ENCODE assay signal across 25 cellular contexts in the genomic region with DNA sequence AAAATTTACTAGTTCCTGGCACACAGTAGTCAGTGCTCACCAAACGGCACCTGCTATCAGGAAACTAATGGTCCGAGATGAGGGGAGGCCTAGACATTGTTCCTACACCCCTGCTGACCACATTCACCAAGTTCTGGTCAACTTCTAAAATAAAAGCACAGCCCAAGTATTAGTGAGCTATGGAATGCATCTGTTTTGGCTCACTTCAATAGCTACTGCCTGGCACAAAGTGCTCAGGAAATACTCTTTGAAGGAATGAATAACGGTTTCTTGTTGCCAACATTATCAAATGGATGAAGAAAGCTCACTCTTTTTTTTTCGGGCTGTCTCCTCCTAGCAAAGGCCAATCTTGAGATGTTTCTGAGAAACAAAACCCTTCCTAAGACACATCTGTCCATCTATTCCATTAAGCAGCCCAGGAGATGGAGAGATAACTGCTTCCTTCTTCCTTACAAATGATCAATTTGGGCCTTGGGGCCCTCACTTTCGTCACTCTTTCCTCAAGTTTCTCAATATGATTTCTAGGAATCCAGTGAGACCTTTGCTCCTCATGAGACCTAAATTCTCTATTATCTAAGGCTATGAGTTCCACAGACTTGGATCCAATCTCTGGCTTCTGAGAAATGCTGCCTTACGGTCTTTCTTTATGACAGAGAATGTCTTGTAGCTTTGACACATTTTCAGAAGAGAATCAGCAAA.
DNase-seq lines count a peak whose midpoint lies in the region; ATAC-seq and TF ChIP-seq lines count a peak whose summit lies in the region.
"Had no signal": no experiment of that assay in that cellular context is flagged by ENCODE, and none has a peak within 500 bp of the region (broad histone marks: within the 10 kb centered on the region; RNA-seq: fewer than 3 reads in every experiment).

No MANE protein-coding gene starts in this region.

- H3K4me2 ChIP-seq in GM23338 (no peak overlapping the region), smooth muscle cell (no peak overlapping the region)
- H3K4me2 ChIP-seq: A549 had no signal

- H2AFZ ChIP-seq in GM23338 (no peak overlapping the region), smooth muscle cell (ENCODE audit: low read depth) (no peak overlapping the region)

- H3K4me3 ChIP-seq in GM23338 (no peak overlapping the region), right atrium auricular region (no peak overlapping the region), smooth muscle cell (no peak overlapping the region)
- H3K4me3 ChIP-seq: A549, adrenal gland, testis had no signal

- H3K36me3 ChIP-seq in GM23338 (ENCODE audit: insufficient read depth) (peaks cover 94% of the 10 kb centered on the region), right atrium auricular region (peaks cover 39% of the 10 kb centered on the region), smooth muscle cell (ENCODE audit: low read depth) (no peaks in the 10 kb centered on the region)
- H3K36me3 ChIP-seq: adrenal gland had no signal

- H3K4me1 Mint-ChIP-seq in GM23338, result no peaks in the 10 kb centered on the region; the same call in 2 of the 3 replicates
- H3K4me1 Mint-ChIP-seq in brain, result peaks cover 49% of the 10 kb centered on the region
- H3K4me1 Mint-ChIP-seq in stimulated activated naive CD8-positive, alpha-beta T cell treated with anti-CD3 and anti-CD28 coated beads, Interleukin-15, amount 100 ng/mL, for 72 hours, result no peaks in the 10 kb centered on the region
- H3K4me1 Mint-ChIP-seq: B cell had no signal

- DNase-seq in GM23338 (ENCODE audit: low spot score), result no peak
- DNase-seq in right atrium auricular region (ENCODE audit: low spot score), result no peak
- no peak for DNase-seq in smooth muscle cell (lab: John Stamatoyannopoulos, UW; ENCODE audit: unreplicated experiment)
- no peak for DNase-seq in NOMO-1 treated with DMSO at 0.1 percent for 48 hours (lab: John Stamatoyannopoulos, UW; ENCODE audit: unreplicated experiment)
- DNase-seq in activated naive CD4-positive, alpha-beta T cell treated with anti-CD3 and anti-CD28 coated beads, Interleukin-2, amount 50 U/mL, for 72 hours (ENCODE audit: low spot score in 2 of 2), result no peak
- no peak for DNase-seq in stimulated activated naive CD8-positive, alpha-beta T cell treated with anti-CD3 and anti-CD28 coated beads, Interleukin-15, amount 100 ng/mL, for 72 hours
- DNase-seq in stimulated activated CD4-positive, alpha-beta T cell treated with anti-CD3 and anti-CD28 coated beads, Interleukin-4, amount 100 ng/mL, for 1 hour, result no peak
- DNase-seq: activated CD4-positive, alpha-beta T cell treated with anti-CD3 and anti-CD28 coated beads for 1 hour; activated T-cell treated with anti-CD3 and anti-CD28 coated beads, Interleukin-2, amount 50 U/mL, for 1 hour; adrenal gland; central memory CD4-positive, alpha-beta T cell; foreskin melanocyte; GF-D8; islet precursor cell; KG1; NCI-H187 treated with DMSO at 0.1 percent for 48 hours; nucleus accumbens; retina; SW 1271 had no signal

- H3K79me2 ChIP-seq in GM23338 (replicated peaks; ENCODE audit: insufficient read depth), result peaks cover 25% of the 10 kb centered on the region
- H3K79me2 ChIP-seq in smooth muscle cell (ENCODE audit: low read depth), result no peaks in the 10 kb centered on the region

- H3K9me3 Mint-ChIP-seq in GM23338, result no peaks in the 10 kb centered on the region; the same call in 2 of the 3 replicates
- H3K9me3 Mint-ChIP-seq in brain, result no peaks in the 10 kb centered on the region
- no peaks in the 10 kb centered on the region for H3K9me3 Mint-ChIP-seq in activated naive CD4-positive, alpha-beta T cell treated with anti-CD3 and anti-CD28 coated beads, Interleukin-2, amount 50 U/mL, for 72 hours
- H3K9me3 Mint-ChIP-seq in stimulated activated naive CD8-positive, alpha-beta T cell treated with anti-CD3 and anti-CD28 coated beads, Interleukin-15, amount 100 ng/mL, for 72 hours, result no peaks in the 10 kb centered on the region

- H3K36me3 Mint-ChIP-seq in GM23338 (ENCODE audit: low read depth), result peaks cover 95% of the 10 kb centered on the region
- H3K36me3 Mint-ChIP-seq in brain, result peaks cover 83% of the 10 kb centered on the region
- no peaks in the 10 kb centered on the region for H3K36me3 Mint-ChIP-seq in activated naive CD4-positive, alpha-beta T cell treated with anti-CD3 and anti-CD28 coated beads, Interleukin-2, amount 50 U/mL, for 72 hours

- H3K9me2 ChIP-seq in GM23338 (ENCODE audit: insufficient read depth), result no peaks in the 10 kb centered on the region

- H3K9me3 ChIP-seq in right atrium auricular region (no peaks in the 10 kb centered on the region), smooth muscle cell (replicated peaks; ENCODE audit: low read depth) (no peaks in the 10 kb centered on the region)
- H3K9me3 ChIP-seq: A549, adrenal gland, testis had no signal

- H3K27ac ChIP-seq in GM23338 (ENCODE audit: low read depth), result peak overlapping the region; percentile 80
- H3K27ac ChIP-seq in right atrium auricular region, result peak overlapping the region; percentile 32 to 38
- peak overlapping the region; percentile 50 for H3K27ac ChIP-seq in smooth muscle cell (ENCODE audit: low read depth)
- H3K27ac ChIP-seq: A549, adrenal gland, epithelial cell of prostate had no signal

- H3K27me3 ChIP-seq in GM23338 (ENCODE audit: insufficient read depth) (no peaks in the 10 kb centered on the region), right atrium auricular region (no peaks in the 10 kb centered on the region), smooth muscle cell (ENCODE audit: low read depth) (no peaks in the 10 kb centered on the region)
- H3K27me3 ChIP-seq: adrenal gland, testis had no signal

- H3K4me1 ChIP-seq in GM23338 (ENCODE audit: insufficient read depth) (no peaks in the 10 kb centered on the region), right atrium auricular region (peaks cover 0 to 44% of the 10 kb centered on the region in 2 donors), smooth muscle cell (ENCODE audit: low read depth) (peaks cover 9% of the 10 kb centered on the region)
- H3K4me1 ChIP-seq: A549, adrenal gland had no signal

- 88% methylated on average over 6 of the region's 6 CpGs for WGBS in smooth muscle cell (ENCODE audit: low lambda C conversion rate)

- no peak overlapping the region for H3K4me3 Mint-ChIP-seq in GM23338
- H3K4me3 Mint-ChIP-seq in brain, result no peak overlapping the region
- no peak overlapping the region for H3K4me3 Mint-ChIP-seq in stimulated activated naive CD8-positive, alpha-beta T cell treated with anti-CD3 and anti-CD28 coated beads, Interleukin-15, amount 100 ng/mL, for 72 hours
- H3K4me3 Mint-ChIP-seq: B cell had no signal

- peaks cover 52% of the 10 kb centered on the region for H4K20me1 ChIP-seq in GM23338 (replicated peaks; ENCODE audit: insufficient read depth)
- no peaks in the 10 kb centered on the region for H4K20me1 ChIP-seq in smooth muscle cell (ENCODE audit: low read depth)

- peaks cover 2% of the 10 kb centered on the region for H3K27me3 Mint-ChIP-seq in GM23338 (ENCODE audit: insufficient read depth, low read depth, poor library complexity)
- H3K27me3 Mint-ChIP-seq in brain, result no peaks in the 10 kb centered on the region
- H3K27me3 Mint-ChIP-seq in stimulated activated naive CD8-positive, alpha-beta T cell treated with anti-CD3 and anti-CD28 coated beads, Interleukin-15, amount 100 ng/mL, for 72 hours, result no peaks in the 10 kb centered on the region

- H3K27ac Mint-ChIP-seq in GM23338 (no peak overlapping the region), brain (peak overlapping the region in 3 of 5 experiments; percentile 54 to 72 (median 66))
- no peak overlapping the region for H3K27ac Mint-ChIP-seq in activated naive CD4-positive, alpha-beta T cell treated with anti-CD3 and anti-CD28 coated beads, Interleukin-2, amount 50 U/mL, for 72 hours
- no peak overlapping the region for H3K27ac Mint-ChIP-seq in stimulated activated naive CD8-positive, alpha-beta T cell treated with anti-CD3 and anti-CD28 coated beads, Interleukin-15, amount 100 ng/mL, for 72 hours
- H3K27ac Mint-ChIP-seq: B cell had no signal

- no peak for ATAC-seq in GM23338
- no peak for ATAC-seq in activated naive CD4-positive, alpha-beta T cell treated with anti-CD3 and anti-CD28 coated beads, Interleukin-2, amount 50 U/mL, for 72 hours
- no peak for ATAC-seq in stimulated activated naive CD8-positive, alpha-beta T cell treated with anti-CD3 and anti-CD28 coated beads, Interleukin-15, amount 100 ng/mL, for 72 hours
- ATAC-seq: A549, HCT116 had no signal

- peaks cover 13% of the 10 kb centered on the region; the same call in 1 of the 2 replicates for H3F3A ChIP-seq in GM23338 (replicated peaks; ENCODE audit: low read depth)
- peaks cover 8% of the 10 kb centered on the region for H3F3A ChIP-seq in smooth muscle cell (ENCODE audit: low read depth)

- TF ChIP-seq CTCF in GM23338 (conservative IDR thresholded peaks at IDR 0.05; ENCODE audit: low read depth in 2 of 2) (no peak), brain (conservative IDR thresholded peaks at IDR 0.05) (no peak), right atrium auricular region (IDR thresholded peaks at IDR 0.05) (no peak), smooth muscle cell (IDR thresholded peaks at IDR 0.05; ENCODE audit: borderline replicate concordance, insufficient read depth, poor library complexity, severe bottlenecking) (no peak)

- no peak overlapping the region for H3K9ac ChIP-seq in smooth muscle cell (ENCODE audit: low read depth)

TF ChIP-seq in GM23338, 12 proteins besides CTCF, POLR2A, EP300 and RAD21 (continues in another document):
- TF ChIP-seq, protein P1, sequence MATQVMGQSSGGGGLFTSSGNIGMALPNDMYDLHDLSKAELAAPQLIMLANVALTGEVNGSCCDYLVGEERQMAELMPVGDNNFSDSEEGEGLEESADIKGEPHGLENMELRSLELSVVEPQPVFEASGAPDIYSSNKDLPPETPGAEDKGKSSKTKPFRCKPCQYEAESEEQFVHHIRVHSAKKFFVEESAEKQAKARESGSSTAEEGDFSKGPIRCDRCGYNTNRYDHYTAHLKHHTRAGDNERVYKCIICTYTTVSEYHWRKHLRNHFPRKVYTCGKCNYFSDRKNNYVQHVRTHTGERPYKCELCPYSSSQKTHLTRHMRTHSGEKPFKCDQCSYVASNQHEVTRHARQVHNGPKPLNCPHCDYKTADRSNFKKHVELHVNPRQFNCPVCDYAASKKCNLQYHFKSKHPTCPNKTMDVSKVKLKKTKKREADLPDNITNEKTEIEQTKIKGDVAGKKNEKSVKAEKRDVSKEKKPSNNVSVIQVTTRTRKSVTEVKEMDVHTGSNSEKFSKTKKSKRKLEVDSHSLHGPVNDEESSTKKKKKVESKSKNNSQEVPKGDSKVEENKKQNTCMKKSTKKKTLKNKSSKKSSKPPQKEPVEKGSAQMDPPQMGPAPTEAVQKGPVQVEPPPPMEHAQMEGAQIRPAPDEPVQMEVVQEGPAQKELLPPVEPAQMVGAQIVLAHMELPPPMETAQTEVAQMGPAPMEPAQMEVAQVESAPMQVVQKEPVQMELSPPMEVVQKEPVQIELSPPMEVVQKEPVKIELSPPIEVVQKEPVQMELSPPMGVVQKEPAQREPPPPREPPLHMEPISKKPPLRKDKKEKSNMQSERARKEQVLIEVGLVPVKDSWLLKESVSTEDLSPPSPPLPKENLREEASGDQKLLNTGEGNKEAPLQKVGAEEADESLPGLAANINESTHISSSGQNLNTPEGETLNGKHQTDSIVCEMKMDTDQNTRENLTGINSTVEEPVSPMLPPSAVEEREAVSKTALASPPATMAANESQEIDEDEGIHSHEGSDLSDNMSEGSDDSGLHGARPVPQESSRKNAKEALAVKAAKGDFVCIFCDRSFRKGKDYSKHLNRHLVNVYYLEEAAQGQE (IDR thresholded peaks at IDR 0.05; ENCODE audit: unreplicated experiment), result no peak

Comparison
In these comparisons a context has a peak if more than half of its experiments do, and no peak if none do; other contexts are left out.
1. H3K27ac Mint-ChIP-seq: peak in brain (3 of 5); none in GM23338 (single experiment), activated naive CD4-positive, alpha-beta T cell treated with anti-CD3 and anti-CD28 coated beads, Interleukin-2, amount 50 U/mL, for 72 hours (0 of 2) and stimulated activated naive CD8-positive, alpha-beta T cell treated with anti-CD3 and anti-CD28 coated beads, Interleukin-15, amount 100 ng/mL, for 72 hours (0 of 2).
2. Peak in every context shown above with its lines, with median percentiles within 50 percentile points of each other: H3K27ac ChIP-seq.